Comparison of ENCODE assay signal across 8 cellular contexts in the genomic region with DNA sequence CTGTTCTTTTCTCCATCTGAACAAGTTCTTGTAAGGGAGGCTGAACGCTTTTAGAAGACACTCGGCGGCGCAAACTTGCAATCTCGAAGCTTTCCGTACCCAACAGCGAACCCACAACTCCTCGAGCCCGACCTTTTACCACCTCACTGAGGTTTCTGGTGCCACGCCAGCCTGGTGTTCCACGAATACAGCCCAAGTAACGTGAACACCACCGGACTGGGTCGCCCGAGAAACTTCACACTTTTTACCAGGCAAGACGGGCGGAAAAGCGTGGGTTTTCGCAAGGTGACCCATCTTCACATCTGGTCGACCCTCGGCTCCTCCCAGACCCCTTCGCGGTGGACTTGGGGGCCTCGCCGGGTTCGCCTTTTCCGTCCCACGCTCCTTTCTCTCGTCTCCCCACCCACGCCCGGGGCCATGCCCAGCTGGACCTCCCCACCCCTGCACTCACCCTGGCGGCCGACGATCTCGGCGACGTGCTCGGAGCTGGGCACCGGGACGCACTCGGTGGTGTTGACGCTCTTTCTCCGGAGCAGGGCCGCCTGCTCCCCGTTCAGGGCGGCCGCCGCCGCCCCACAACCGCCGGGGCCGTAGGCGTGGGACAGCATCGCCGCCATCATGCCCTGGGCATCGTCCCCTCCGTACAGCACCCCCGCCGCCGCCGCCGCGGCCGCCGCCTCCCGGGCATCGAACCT. TPM values are rescaled to one million over a fixed set of nuclear protein-coding genes. Genes with fewer than 3 reads are reported as not detected.
DNase-seq lines count a peak whose midpoint lies in the region; ATAC-seq and TF ChIP-seq lines count a peak whose summit lies in the region.

No MANE protein-coding gene starts in this region.

- peaks cover 38% of the 10 kb centered on the region for H3K4me1 Mint-ChIP-seq in chondrocyte (ENCODE audit: low read depth)

- H3K27me3 Mint-ChIP-seq in chondrocyte (ENCODE audit: low read depth), result no peaks in the 10 kb centered on the region

- no peaks in the 10 kb centered on the region for H3K9me3 ChIP-seq in liver (ENCODE audit: control insufficient read depth in 4 of 4, low read length in 3 of 4)

- no peaks in the 10 kb centered on the region for H3K27me3 ChIP-seq in liver (ENCODE audit: control insufficient read depth in 4 of 4, insufficient read depth in 4 of 4, low read length in 3 of 4)

- ATAC-seq in GM18867 (IDR thresholded peaks at IDR 0.05; ENCODE audit: unreplicated experiment) (peak; percentile 2), HG03280 (IDR thresholded peaks at IDR 0.05; ENCODE audit: unreplicated experiment) (peak; percentile 1)

- H3K27ac Mint-ChIP-seq in chondrocyte (ENCODE audit: unreplicated experiment), result peak overlapping the region; percentile 80

- no peaks in the 10 kb centered on the region for H3K36me3 Mint-ChIP-seq in chondrocyte (ENCODE audit: low read depth)

- under 1% methylated on average over 67 of the region's 67 CpGs for WGBS in liver

- no peak for TF ChIP-seq RAD21 in liver (IDR thresholded peaks at IDR 0.05)

- peak overlapping the region; percentile 55 to 95 (median 93) for H3K4me3 ChIP-seq in liver (ENCODE audit: low read depth in 1 of 3, low read length in 3 of 3)

- no peaks in the 10 kb centered on the region for H3K36me3 ChIP-seq in liver (ENCODE audit: control insufficient read depth in 4 of 4, insufficient read depth in 3 of 4, low read depth in 1 of 4, low read length in 3 of 4)

- peaks cover 1 to 32% (median 19%) of the 10 kb centered on the region in 4 donors for H3K4me1 ChIP-seq in liver (ENCODE audit: control insufficient read depth in 4 of 4, insufficient read depth in 4 of 4, low read length in 3 of 4)

- H3K4me3 Mint-ChIP-seq in chondrocyte (ENCODE audit: unreplicated experiment), result peak overlapping the region; percentile 94

- no peaks in the 10 kb centered on the region for H3K9me3 Mint-ChIP-seq in chondrocyte (ENCODE audit: low read depth)

- peak overlapping the region; percentile 88 to 92 for H3K27ac ChIP-seq in liver (ENCODE audit: low read depth in 1 of 2, low read length in 2 of 2)

- TF ChIP-seq CTCF in chondrocyte (IDR thresholded peaks at IDR 0.05), result no peak
- no peak for TF ChIP-seq CTCF in liver (IDR thresholded peaks at IDR 0.05; ENCODE audit: low read depth, low read length, missing input control)

- H3K9ac ChIP-seq in liver (ENCODE audit: low read depth in 1 of 2, low read length in 2 of 2), result peak overlapping the region; percentile 90 to 91

- peak; percentile 64 for DNase-seq in activated CD4-positive, CD25-positive, alpha-beta regulatory T cell treated with anti-CD3 and anti-CD28 coated beads, Interleukin-2, amount 50 U/mL, for 72 hours
- DNase-seq in chondrocyte (ENCODE audit: low spot score), result no peak
- peak; percentile 38 to 39 for DNase-seq in stimulated activated CD4-positive, alpha-beta T cell treated with anti-CD3 and anti-CD28 coated beads, Interleukin-4, amount 100 ng/mL, for 48 hours (ENCODE audit: low read depth in 2 of 2)
- DNase-seq in NCI-H2196 treated with DMSO at 0.1 percent for 48 hours (lab: John Stamatoyannopoulos, UW; ENCODE audit: unreplicated experiment), result no peak
- no peak for DNase-seq in COLO829 (ENCODE audit: low spot score)

TF ChIP-seq in liver, 16 proteins besides CTCF, POLR2A, EP300 and RAD21:
- TF ChIP-seq FOXA2 (IDR thresholded peaks at IDR 0.05) (no peak), REST (IDR thresholded peaks at IDR 0.05) (no peak), SP1 (IDR thresholded peaks at IDR 0.05) (no peak), JUND (IDR thresholded peaks at IDR 0.05) (no peak), YY1 (IDR thresholded peaks at IDR 0.05) (no peak), HNF4A (conservative IDR thresholded peaks at IDR 0.05) (no peak), EGR1 (IDR thresholded peaks at IDR 0.05; ENCODE audit: low read depth in 2 of 2) (no peak), FOXA1 (IDR thresholded peaks at IDR 0.05) (no peak), HNF4G (IDR thresholded peaks at IDR 0.05) (no peak), TAF1 (conservative IDR thresholded peaks at IDR 0.05) (no peak)
- TF ChIP-seq, protein P1, sequence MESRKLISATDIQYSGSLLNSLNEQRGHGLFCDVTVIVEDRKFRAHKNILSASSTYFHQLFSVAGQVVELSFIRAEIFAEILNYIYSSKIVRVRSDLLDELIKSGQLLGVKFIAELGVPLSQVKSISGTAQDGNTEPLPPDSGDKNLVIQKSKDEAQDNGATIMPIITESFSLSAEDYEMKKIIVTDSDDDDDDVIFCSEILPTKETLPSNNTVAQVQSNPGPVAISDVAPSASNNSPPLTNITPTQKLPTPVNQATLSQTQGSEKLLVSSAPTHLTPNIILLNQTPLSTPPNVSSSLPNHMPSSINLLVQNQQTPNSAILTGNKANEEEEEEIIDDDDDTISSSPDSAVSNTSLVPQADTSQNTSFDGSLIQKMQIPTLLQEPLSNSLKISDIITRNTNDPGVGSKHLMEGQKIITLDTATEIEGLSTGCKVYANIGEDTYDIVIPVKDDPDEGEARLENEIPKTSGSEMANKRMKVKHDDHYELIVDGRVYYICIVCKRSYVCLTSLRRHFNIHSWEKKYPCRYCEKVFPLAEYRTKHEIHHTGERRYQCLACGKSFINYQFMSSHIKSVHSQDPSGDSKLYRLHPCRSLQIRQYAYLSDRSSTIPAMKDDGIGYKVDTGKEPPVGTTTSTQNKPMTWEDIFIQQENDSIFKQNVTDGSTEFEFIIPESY (IDR thresholded peaks at IDR 0.05), result no peak
- TF ChIP-seq, protein P2, sequence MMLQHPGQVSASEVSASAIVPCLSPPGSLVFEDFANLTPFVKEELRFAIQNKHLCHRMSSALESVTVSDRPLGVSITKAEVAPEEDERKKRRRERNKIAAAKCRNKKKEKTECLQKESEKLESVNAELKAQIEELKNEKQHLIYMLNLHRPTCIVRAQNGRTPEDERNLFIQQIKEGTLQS (IDR thresholded peaks at IDR 0.05), result no peak
- TF ChIP-seq, protein P3, sequence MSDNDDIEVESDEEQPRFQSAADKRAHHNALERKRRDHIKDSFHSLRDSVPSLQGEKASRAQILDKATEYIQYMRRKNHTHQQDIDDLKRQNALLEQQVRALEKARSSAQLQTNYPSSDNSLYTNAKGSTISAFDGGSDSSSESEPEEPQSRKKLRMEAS (IDR thresholded peaks at IDR 0.05), result no peak
TF ChIP-seq in liver: peak in this region for 0.

RNA-seq across cellular contexts. Expression of gene MEX3C, which starts 1.2 kb away (rescaled TPM):
- total RNA-seq in chondrocyte (49.0 to 55.1 TPM (median 54.7 TPM) in 3 replicates), liver (10 to 100 TPM; 12.4 to 16.1 TPM)
- polyA plus RNA-seq in liver, result 1 to 10 TPM; 2.7 to 4.8 TPM

Comparison
In these comparisons a context has a peak if more than half of its experiments do, and no peak if none do; other contexts are left out.
1. DNase-seq: peak in activated CD4-positive, CD25-positive, alpha-beta regulatory T cell treated with anti-CD3 and anti-CD28 coated beads, Interleukin-2, amount 50 U/mL, for 72 hours (single experiment) and stimulated activated CD4-positive, alpha-beta T cell treated with anti-CD3 and anti-CD28 coated beads, Interleukin-4, amount 100 ng/mL, for 48 hours (2 of 2); none in chondrocyte (single experiment), NCI-H2196 treated with DMSO at 0.1 percent for 48 hours (single experiment) and COLO829 (single experiment).